Comparison of ENCODE assay signal across 27 cellular contexts in the genomic region with DNA sequence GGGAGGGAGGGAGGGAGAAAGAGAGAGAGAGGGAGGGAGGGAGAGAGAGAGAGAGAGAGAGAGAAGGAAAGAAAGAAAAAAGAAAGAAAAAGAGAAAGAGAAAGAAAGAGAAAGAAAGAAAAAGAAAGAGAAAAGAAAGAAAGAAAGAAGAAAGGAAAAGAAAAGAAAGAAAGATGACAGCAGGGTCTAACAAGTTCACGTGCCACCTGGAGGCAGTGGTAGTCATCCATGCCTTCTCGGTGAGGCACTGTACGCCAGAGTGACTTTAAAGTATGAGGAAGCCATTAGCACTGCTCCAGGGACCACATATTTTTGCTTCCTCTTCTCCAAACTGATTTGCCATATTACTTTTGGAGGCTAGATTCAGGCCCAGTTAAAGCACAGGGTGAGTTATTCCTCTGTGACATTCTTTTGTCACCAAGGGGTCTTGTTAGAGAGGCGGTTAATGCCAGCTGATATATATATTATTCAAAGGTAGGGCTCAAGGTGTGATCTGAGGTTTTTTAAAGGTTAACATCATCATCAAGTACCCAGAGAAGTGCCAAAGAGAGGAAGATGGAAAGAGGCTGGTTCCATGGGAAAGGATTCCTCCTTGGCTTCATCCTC. TPM values are rescaled to one million over a fixed set of nuclear protein-coding genes. Genes with fewer than 3 reads are reported as not detected.
DNase-seq lines count a peak whose midpoint lies in the region; ATAC-seq and FAIRE-seq lines count a peak whose summit lies in the region.
"Had no signal": no experiment of that assay in that cellular context is flagged by ENCODE, and none has a peak within 500 bp of the region (broad histone marks: within the 10 kb centered on the region; RNA-seq: fewer than 3 reads in every experiment).

A gene with protein sequence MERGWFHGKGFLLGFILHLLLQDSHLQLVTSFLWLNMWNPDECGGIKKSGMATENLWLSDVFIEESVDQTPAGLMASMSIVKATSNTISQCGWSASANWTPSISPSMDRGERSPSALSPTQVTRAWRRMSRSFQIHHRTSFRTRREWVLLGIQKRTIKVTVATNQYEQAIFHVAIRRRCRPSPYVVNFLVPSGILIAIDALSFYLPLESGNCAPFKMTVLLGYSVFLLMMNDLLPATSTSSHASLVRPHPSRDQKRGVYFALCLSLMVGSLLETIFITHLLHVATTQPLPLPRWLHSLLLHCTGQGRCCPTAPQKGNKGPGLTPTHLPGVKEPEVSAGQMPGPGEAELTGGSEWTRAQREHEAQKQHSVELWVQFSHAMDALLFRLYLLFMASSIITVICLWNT (plus strand): TSS at position 556 of the 606 bp plus-strand sequence. CDS start 0 bp downstream, at position 556.

- peak; percentile 64 for DNase-seq in Caki2 (ENCODE audit: low read depth)
- peak; percentile 41 for DNase-seq in KBM-7
- DNase-seq in RCC 7860 (ENCODE audit: low spot score) = peak; percentile 54
- DNase-seq in islet precursor cell = peak; percentile 10
- no peak for DNase-seq in COR-L47 (lab: John Stamatoyannopoulos, UW)
- DNase-seq in C1 segment of cervical spinal cord (lab: John Stamatoyannopoulos, UW) = no peak
- DNase-seq in activated CD8-positive, alpha-beta memory T cell treated with anti-CD3 and anti-CD28 coated beads for 24 hours = no peak
- DNase-seq: activated CD8-positive, alpha-beta T cell treated with anti-CD3 and anti-CD28 coated beads, Interleukin-2, amount 10 ng/mL, durations not matched to agents 7 days and 5 days; activated naive CD4-positive, alpha-beta T cell treated with Interleukin-2 at 50 U/mL for 16 hours; activated T-cell treated with anti-CD3 and anti-CD28 coated beads, Interleukin-2, amount 50 U/mL, for 4 hours; amniotic stem cell; dermis blood vessel endothelial cell; DMS 273 treated with DMSO at 0.1 percent for 48 hours; hippocampal formation; mammary epithelial cell; NCI-H1417; NCI-H524; right cardiac atrium; stimulated activated CD4-positive, alpha-beta T cell treated with anti-CD3 and anti-CD28 coated beads, Interleukin-15, amount 100 ng/mL, for 24 hours had no signal

- no peak for ATAC-seq in HG03135 (IDR thresholded peaks at IDR 0.05; ENCODE audit: unreplicated experiment)
- ATAC-seq: activated CD8-positive, alpha-beta T cell treated with anti-CD3 and anti-CD28 coated beads, Interleukin-2, amount 10 ng/mL, durations not matched to agents 7 days and 5 days; activated T-cell treated with anti-CD3 and anti-CD28 coated beads, Interleukin-2, amount 50 U/mL, for 4 hours; right cardiac atrium had no signal

- FAIRE-seq in RCC 7860 (lab: Jason Lieb, UNC) = peak; percentile 74
- FAIRE-seq: H54, islet of Langerhans had no signal

- in situ Hi-C loops in Caki2 (cut with HindIII; ENCODE audit: low pct_unique_long_range_greater_than_20kb, low sequenced_read_pairs) (no loop called here), KBM-7 (cut with MboI; ENCODE audit: low pct_unique_long_range_greater_than_20kb, low sequenced_read_pairs) (no loop called here)

RNA-seq across cellular contexts. Expression of the gene that starts here (rescaled TPM):
- not detected in 2 replicates for total RNA-seq in Caki2 (2014; rRNA removed; shearing (Covaris generic); ENCODE audit: low replicate concordance)
- total RNA-seq: activated CD8-positive, alpha-beta T cell treated with anti-CD3 and anti-CD28 coated beads, Interleukin-2, amount 10 ng/mL, durations not matched to agents 7 days and 5 days; activated T-cell treated with anti-CD3 and anti-CD28 coated beads, Interleukin-2, amount 50 U/mL, for 4 hours; dermis blood vessel endothelial cell; fibroblast of villous mesenchyme; HT1080; mammary epithelial cell; osteocyte; right cardiac atrium; SJSA1; T-helper 2 cell treated with Interferon-gamma antibody and Interleukin-4, amounts not matched to agents 100 ng/mL and 5 ng/mL, for 36 hours had no signal

Comparison
In these comparisons a context has a peak if more than half of its experiments do, and no peak if none do; other contexts are left out.
1. Peak in DNase-seq in Caki2; RNA of the gene not detected or under 1 TPM.
2. DNase-seq: peak in KBM-7 (single experiment), RCC 7860 (single experiment) and islet precursor cell (single experiment); none in COR-L47 (single experiment), C1 segment of cervical spinal cord (0 of 14) and activated CD8-positive, alpha-beta memory T cell treated with anti-CD3 and anti-CD28 coated beads for 24 hours (single experiment).